16 cellular contexts compared by ENCODE assay signal in the genomic region with DNA sequence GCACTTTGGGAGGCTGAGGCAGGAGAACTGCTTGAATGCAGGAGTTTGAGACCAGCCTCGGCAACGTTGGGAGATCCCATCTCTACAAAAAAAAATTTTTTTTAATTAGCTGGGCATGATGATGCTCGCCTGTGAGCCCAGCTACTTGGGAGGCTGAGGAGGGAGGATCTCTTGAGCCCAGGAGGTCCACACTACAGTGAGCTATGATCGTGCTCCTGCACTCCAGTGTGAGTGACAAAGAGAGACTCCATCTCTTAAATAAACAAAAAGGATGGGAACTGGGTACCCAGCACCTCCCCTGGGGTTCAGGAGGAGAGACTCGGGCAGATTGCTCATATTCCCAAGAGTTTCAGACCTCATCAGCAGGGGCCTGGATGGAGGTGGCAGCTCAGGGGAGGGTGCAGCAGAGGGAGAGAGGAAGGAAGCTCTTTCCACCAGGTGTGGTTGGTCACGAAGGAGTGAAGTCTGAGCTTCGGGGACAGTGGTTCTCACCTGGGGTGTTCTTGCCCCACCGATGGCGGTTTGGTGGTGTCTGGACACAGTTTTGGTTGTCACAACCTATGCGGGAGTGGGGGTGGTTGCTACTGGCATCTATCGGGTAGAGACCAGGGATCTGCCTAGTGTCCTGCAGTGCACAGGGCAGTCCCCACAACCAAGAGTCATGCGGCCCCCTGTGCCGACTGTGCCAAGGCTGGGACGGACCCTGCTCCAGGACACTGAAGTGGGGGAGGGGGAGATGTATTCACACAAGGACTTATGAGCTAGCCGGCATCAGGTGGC.
DNase-seq lines count a peak whose midpoint lies in the region; ATAC-seq and TF ChIP-seq lines count a peak whose summit lies in the region.
"Had no signal": no experiment of that assay in that cellular context is flagged by ENCODE, and none has a peak within 500 bp of the region (broad histone marks: within the 10 kb centered on the region; RNA-seq: fewer than 3 reads in every experiment).

No MANE protein-coding gene starts in this region.

- no peak for DNase-seq in T-helper 1 cell
- DNase-seq in GM20000 (ENCODE audit: low spot score) = peak; percentile 28
- DNase-seq in activated CD8-positive, alpha-beta T cell treated with anti-CD3 and anti-CD28 coated beads, Interleukin-2, amount 10 ng/mL, durations not matched to agents 7 days and 5 days = no peak
- DNase-seq in memory B cell (ENCODE audit: low spot score in 2 of 2) = no peak
- no peak for DNase-seq in immature natural killer cell
- DNase-seq in DMS 273 (lab: John Stamatoyannopoulos, UW; ENCODE audit: unreplicated experiment) = no peak
- DNase-seq: DMS153; esophagus squamous epithelium; lower lobe of right lung; naive thymus-derived CD8-positive, alpha-beta T cell; NCI-H1694; NCI-H524; T-cell had no signal

- TF ChIP-seq CTCF in GM20000 (IDR thresholded peaks at IDR 0.05; ENCODE audit: extremely low read depth, missing control alignments) = no peak

- ATAC-seq in activated CD8-positive, alpha-beta T cell treated with anti-CD3 and anti-CD28 coated beads, Interleukin-2, amount 10 ng/mL, durations not matched to agents 7 days and 5 days = no peak
- ATAC-seq in memory B cell (ENCODE audit: low read depth) (no peak), GM21367 (IDR thresholded peaks at IDR 0.05; ENCODE audit: unreplicated experiment) (no peak)
- ATAC-seq: naive thymus-derived CD8-positive, alpha-beta T cell; psoas muscle had no signal

- peaks cover 6% of the 10 kb centered on the region for H3K9me3 Mint-ChIP-seq in T-helper 1 cell treated with Interleukin-12 subunit alpha and Interleukin-12 subunit beta and Interleukin-4 antibody, amounts not matched to agents 30 μg/mL and 1 μg/mL, for 36 hours
- H3K9me3 Mint-ChIP-seq in activated CD8-positive, alpha-beta T cell treated with anti-CD3 and anti-CD28 coated beads, Interleukin-2, amount 10 ng/mL, durations not matched to agents 7 days and 5 days (ENCODE audit: insufficient read depth) = peaks cover 7% of the 10 kb centered on the region
- H3K9me3 Mint-ChIP-seq in memory B cell (peaks cover 7% of the 10 kb centered on the region), immature natural killer cell (peaks cover 0 to 13% (median 0%) of the 10 kb centered on the region in 6 donors)

- peaks cover 46% of the 10 kb centered on the region for H3K4me1 Mint-ChIP-seq in T-helper 1 cell treated with Interleukin-12 subunit alpha and Interleukin-12 subunit beta and Interleukin-4 antibody, amounts not matched to agents 30 μg/mL and 1 μg/mL, for 36 hours (ENCODE audit: low read depth)
- peaks cover 54% of the 10 kb centered on the region for H3K4me1 Mint-ChIP-seq in activated CD8-positive, alpha-beta T cell treated with anti-CD3 and anti-CD28 coated beads, Interleukin-2, amount 10 ng/mL, durations not matched to agents 7 days and 5 days (ENCODE audit: low read depth)
- H3K4me1 Mint-ChIP-seq in memory B cell = peaks cover 40% of the 10 kb centered on the region
- peaks cover 26 to 35% of the 10 kb centered on the region in 2 donors for H3K4me1 Mint-ChIP-seq in immature natural killer cell

- no peak overlapping the region for H3K4me3 Mint-ChIP-seq in T-helper 1 cell treated with Interleukin-12 subunit alpha and Interleukin-12 subunit beta and Interleukin-4 antibody, amounts not matched to agents 30 μg/mL and 1 μg/mL, for 36 hours
- no peak overlapping the region for H3K4me3 Mint-ChIP-seq in activated CD8-positive, alpha-beta T cell treated with anti-CD3 and anti-CD28 coated beads, Interleukin-2, amount 10 ng/mL, durations not matched to agents 7 days and 5 days
- H3K4me3 Mint-ChIP-seq in memory B cell (no peak overlapping the region), immature natural killer cell (no peak overlapping the region)
- H3K4me3 Mint-ChIP-seq: T-cell had no signal

- peak overlapping the region; percentile 95 for H3K27ac Mint-ChIP-seq in T-helper 1 cell treated with Interleukin-12 subunit alpha and Interleukin-12 subunit beta and Interleukin-4 antibody, amounts not matched to agents 30 μg/mL and 1 μg/mL, for 36 hours
- H3K27ac Mint-ChIP-seq in activated CD8-positive, alpha-beta T cell treated with anti-CD3 and anti-CD28 coated beads, Interleukin-2, amount 10 ng/mL, durations not matched to agents 7 days and 5 days = peak overlapping the region; percentile 95
- peak overlapping the region; percentile 99 for H3K27ac Mint-ChIP-seq in memory B cell
- peak overlapping the region in 2 of 6 donors; percentile 10 to 19 for H3K27ac Mint-ChIP-seq in immature natural killer cell

- CTCF ChIA-PET in activated CD8-positive, alpha-beta T cell treated with anti-CD3 and anti-CD28 coated beads, Interleukin-2, amount 10 ng/mL, durations not matched to agents 7 days and 5 days (lab: Charles Lee) = interaction anchor here (1.3 to 2.3 kb wide), 4 partner anchors 9 to 353 kb away, joined by 3 to 12 read pairs (median 6); no protein-coding TSS in a partner anchor

- no peaks in the 10 kb centered on the region for H3K27me3 Mint-ChIP-seq in T-helper 1 cell treated with Interleukin-12 subunit alpha and Interleukin-12 subunit beta and Interleukin-4 antibody, amounts not matched to agents 30 μg/mL and 1 μg/mL, for 36 hours (ENCODE audit: low read depth)
- H3K27me3 Mint-ChIP-seq in activated CD8-positive, alpha-beta T cell treated with anti-CD3 and anti-CD28 coated beads, Interleukin-2, amount 10 ng/mL, durations not matched to agents 7 days and 5 days (ENCODE audit: low read depth) = no peaks in the 10 kb centered on the region
- H3K27me3 Mint-ChIP-seq in memory B cell (no peaks in the 10 kb centered on the region), immature natural killer cell (ENCODE audit: low read depth in 3 of 3) (peaks cover 0 to 30% (median 6%) of the 10 kb centered on the region in 3 donors)
- H3K27me3 Mint-ChIP-seq: T-cell had no signal

- POLR2A ChIA-PET in activated CD8-positive, alpha-beta T cell treated with anti-CD3 and anti-CD28 coated beads, Interleukin-2, amount 10 ng/mL, durations not matched to agents 7 days and 5 days (lab: Charles Lee) = interaction anchor here (1.2 kb wide), 1 partner anchor 188 kb away, joined by 3 read pairs; no protein-coding TSS in a partner anchor

- H3K36me3 Mint-ChIP-seq in T-helper 1 cell treated with Interleukin-12 subunit alpha and Interleukin-12 subunit beta and Interleukin-4 antibody, amounts not matched to agents 30 μg/mL and 1 μg/mL, for 36 hours (ENCODE audit: low read depth) = peaks cover 20% of the 10 kb centered on the region
- H3K36me3 Mint-ChIP-seq in activated CD8-positive, alpha-beta T cell treated with anti-CD3 and anti-CD28 coated beads, Interleukin-2, amount 10 ng/mL, durations not matched to agents 7 days and 5 days (ENCODE audit: low read depth) = peaks cover 20% of the 10 kb centered on the region
- H3K36me3 Mint-ChIP-seq in memory B cell = peaks cover 23% of the 10 kb centered on the region
- H3K36me3 Mint-ChIP-seq in immature natural killer cell = peaks cover 0 to 5% (median 0%) of the 10 kb centered on the region in 3 donors
- H3K36me3 Mint-ChIP-seq: naive thymus-derived CD8-positive, alpha-beta T cell had no signal
